In the genomic region with DNA sequence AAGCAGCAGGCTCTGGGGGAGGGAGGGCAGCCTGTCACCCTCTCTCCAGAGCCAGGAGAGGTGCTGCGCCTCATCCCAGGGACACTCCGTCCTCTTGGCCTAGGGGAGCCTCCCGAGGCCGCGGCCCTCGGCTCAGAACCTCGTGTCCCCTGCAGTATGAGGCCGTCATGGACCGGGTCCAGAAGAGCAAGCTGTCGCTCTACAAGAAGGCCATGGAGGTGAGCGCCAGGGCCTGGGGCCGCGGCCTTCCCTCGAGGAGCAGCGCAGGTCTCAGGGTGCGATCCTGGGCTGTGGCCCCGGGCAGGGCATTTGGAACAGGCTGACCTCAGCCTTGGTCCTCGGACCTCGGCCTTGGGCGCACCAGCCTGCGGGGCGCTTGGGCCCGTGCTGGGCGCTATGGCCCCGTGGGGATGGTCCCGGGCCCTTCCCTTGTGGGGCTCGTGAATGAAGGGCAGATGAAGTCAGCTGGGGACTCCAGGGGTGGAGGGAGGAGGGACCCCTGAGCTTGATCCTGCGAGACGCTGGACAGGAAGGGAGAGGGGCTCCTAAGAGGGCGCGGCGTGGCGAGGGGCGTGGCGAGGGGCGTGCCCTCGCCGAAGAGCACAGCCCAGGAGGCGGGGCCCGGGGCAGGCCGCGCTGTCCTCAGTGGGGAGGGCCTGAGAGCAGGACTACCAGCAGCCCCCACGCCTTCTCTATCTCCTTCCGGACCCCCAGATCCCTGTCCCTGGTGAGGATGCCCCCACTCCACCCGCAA, we compare ENCODE assay signal across 9 cellular contexts. TPM values are rescaled to one million over a fixed set of nuclear protein-coding genes. Genes with fewer than 3 reads are reported as not detected.
DNase-seq lines count a peak whose midpoint lies in the region; ATAC-seq and TF ChIP-seq lines count a peak whose summit lies in the region.
"Had no signal": no experiment of that assay in that cellular context is flagged by ENCODE, and none has a peak within 500 bp of the region (broad histone marks: within the 10 kb centered on the region; RNA-seq: fewer than 3 reads in every experiment).

No MANE protein-coding gene starts in this region.

- peak overlapping the region; percentile 45 for H3K4me3 ChIP-seq in choroid plexus epithelial cell (ENCODE audit: low read depth, low read length)
- H3K4me3 ChIP-seq: HAP-1 had no signal

- no peaks in the 10 kb centered on the region for H3K9me3 Mint-ChIP-seq in stimulated activated effector memory CD8-positive, alpha-beta T cell treated with anti-CD3 and anti-CD28 coated beads, Interleukin-12 subunit alpha, Interleukin-12 subunit beta, amount 100 ng/mL, for 72 hours

- TF ChIP-seq CTCF in choroid plexus epithelial cell (conservative IDR thresholded peaks at IDR 0.05; ENCODE audit: low read depth, low read length) = no peak
- TF ChIP-seq CTCF in GM10266 (IDR thresholded peaks at IDR 0.05; ENCODE audit: control insufficient read depth, insufficient read depth, low read depth, missing control alignments) = no peak

- ATAC-seq in left colon (peak; percentile 21), GM21423 (IDR thresholded peaks at IDR 0.05; ENCODE audit: unreplicated experiment) (no peak)
- no peak for ATAC-seq in stimulated activated effector memory CD8-positive, alpha-beta T cell treated with anti-CD3 and anti-CD28 coated beads, Interleukin-12 subunit alpha, Interleukin-12 subunit beta, amount 100 ng/mL, for 72 hours

- DNase-seq in DMS53 (lab: John Stamatoyannopoulos, UW) = peak; percentile 35
- DNase-seq in DMS53 treated with DMSO at 0.1 percent for 48 hours (lab: John Stamatoyannopoulos, UW; ENCODE audit: unreplicated experiment) = no peak
- no peak for DNase-seq in choroid plexus epithelial cell (ENCODE audit: low read depth)
- DNase-seq in left colon = peak; percentile 25 to 41
- DNase-seq in stimulated activated effector memory CD8-positive, alpha-beta T cell treated with anti-CD3 and anti-CD28 coated beads, Interleukin-12 subunit alpha, Interleukin-12 subunit beta, amount 100 ng/mL, for 72 hours (ENCODE audit: low spot score in 2 of 2) = no peak
- DNase-seq in SHP77 (lab: John Stamatoyannopoulos, UW) = no peak
- no peak for DNase-seq in GM10266 (ENCODE audit: extremely low spot score)

- intact Hi-C loops in left colon (cut with DNase I, micrococcal nuclease) = loop anchor here in 1 of 2 donors (10.0 kb wide), 1 partner anchor 517 kb away; no protein-coding TSS in a partner anchor

- H3K36me3 Mint-ChIP-seq in stimulated activated effector memory CD8-positive, alpha-beta T cell treated with anti-CD3 and anti-CD28 coated beads, Interleukin-12 subunit alpha, Interleukin-12 subunit beta, amount 100 ng/mL, for 72 hours = peaks cover 98% of the 10 kb centered on the region

- H3K27ac Mint-ChIP-seq in stimulated activated effector memory CD8-positive, alpha-beta T cell treated with anti-CD3 and anti-CD28 coated beads, Interleukin-12 subunit alpha, Interleukin-12 subunit beta, amount 100 ng/mL, for 72 hours = peak overlapping the region; percentile 91

- no peak overlapping the region for H3K4me3 Mint-ChIP-seq in stimulated activated effector memory CD8-positive, alpha-beta T cell treated with anti-CD3 and anti-CD28 coated beads, Interleukin-12 subunit alpha, Interleukin-12 subunit beta, amount 100 ng/mL, for 72 hours

- H3K4me1 Mint-ChIP-seq in stimulated activated effector memory CD8-positive, alpha-beta T cell treated with anti-CD3 and anti-CD28 coated beads, Interleukin-12 subunit alpha, Interleukin-12 subunit beta, amount 100 ng/mL, for 72 hours = peaks cover 40% of the 10 kb centered on the region

RNA-seq across cellular contexts. Expression of gene PSTPIP1, which starts 32.9 kb away (rescaled TPM):
- 1 to 10 TPM; 1.6 to 7.2 TPM for total RNA-seq in left colon

RNA-seq across cellular contexts. Expression of gene TSPAN3, which starts 43.0 kb away (rescaled TPM):
- 100 to 1,000 TPM; 708 to 954 TPM for total RNA-seq in left colon

Comparison
In these comparisons a context has a peak if more than half of its experiments do, and no peak if none do; other contexts are left out.
1. DNase-seq: peak in DMS53 (single experiment) and left colon (2 of 2); none in DMS53 treated with DMSO at 0.1 percent for 48 hours (single experiment), choroid plexus epithelial cell (single experiment), stimulated activated effector memory CD8-positive, alpha-beta T cell treated with anti-CD3 and anti-CD28 coated beads, Interleukin-12 subunit alpha, Interleukin-12 subunit beta, amount 100 ng/mL, for 72 hours (0 of 2), SHP77 (0 of 2) and GM10266 (single experiment).